1 cellular context compared by ENCODE assay signal in the genomic region with DNA sequence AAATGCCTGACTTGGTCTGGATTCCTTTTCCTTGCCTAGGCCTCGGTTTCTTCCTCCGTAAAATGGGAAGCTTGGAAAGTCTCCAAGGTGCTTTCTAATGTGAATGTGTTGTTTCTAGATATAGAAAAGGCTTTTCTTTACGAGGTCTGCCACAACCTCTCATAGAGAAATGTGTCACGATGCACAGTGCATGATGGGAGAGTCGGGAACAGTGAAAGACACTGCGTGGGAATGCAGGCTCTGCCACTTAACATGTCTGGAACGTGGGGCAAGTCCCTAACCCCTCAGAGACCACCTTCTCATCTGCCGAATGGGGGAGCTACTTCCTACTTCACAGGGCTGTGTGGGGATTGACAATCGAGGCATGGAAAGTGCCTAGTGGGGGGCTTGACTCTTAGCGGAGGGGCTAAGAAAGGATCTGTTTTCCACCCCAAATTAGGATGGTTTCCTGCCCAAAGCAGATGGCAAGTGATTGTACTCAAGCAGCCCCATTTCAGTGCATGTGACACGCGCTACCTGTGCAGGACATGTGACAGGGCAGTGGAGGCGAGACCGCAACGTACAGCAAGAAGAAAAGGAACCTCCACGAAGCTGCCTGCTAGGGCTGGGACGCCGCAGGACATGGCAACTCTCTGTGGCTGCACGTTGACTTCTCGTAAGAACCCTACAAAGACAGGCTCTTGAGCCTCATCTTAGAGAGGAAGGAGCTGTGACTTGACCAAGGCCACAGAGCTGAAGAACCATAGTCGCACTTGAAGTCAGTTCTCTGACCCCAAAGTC.
TF ChIP-seq lines count a peak whose summit lies in the region.

No MANE protein-coding gene starts in this region.

TF ChIP-seq in H1, 55 proteins besides CTCF, POLR2A, EP300 and RAD21:
- no peak for TF ChIP-seq TAF7 (optimal IDR thresholded peaks at IDR 0.05; ENCODE audit: borderline replicate concordance, low read depth, low read length)
- no peak for TF ChIP-seq SIN3A (conservative IDR thresholded peaks at IDR 0.05 in 1 of 2, IDR thresholded peaks at IDR 0.05 in 1 of 2; ENCODE audit: low read depth in 1 of 2, low read length in 2 of 2)
- no peak for TF ChIP-seq BRCA1 (IDR thresholded peaks at IDR 0.05; ENCODE audit: low read depth, low read length)
- TF ChIP-seq CTBP2 (IDR thresholded peaks at IDR 0.05; ENCODE audit: borderline replicate concordance, insufficient read depth, insufficient read length, low read length) = no peak
- TF ChIP-seq JUN (IDR thresholded peaks at IDR 0.05; ENCODE audit: low read depth, low read length) = no peak
- no peak for TF ChIP-seq TAF1 (IDR thresholded peaks at IDR 0.05; ENCODE audit: low read depth, low read length)
- no peak for TF ChIP-seq TBP (IDR thresholded peaks at IDR 0.05; ENCODE audit: low read depth, low read length)
- no peak for TF ChIP-seq SRF (IDR thresholded peaks at IDR 0.05; ENCODE audit: low read depth, low read length)
